Comparison of ENCODE assay signal across 9 cellular contexts in genomic region chr9:115117999-115118470, GRCh38. TPM values are rescaled to one million over a fixed set of nuclear protein-coding genes. Genes with fewer than 3 reads are reported as not detected.
A peak's percentile ranks its signal among the peaks of the same experiment; 100 is the strongest.
DNase-seq lines count a peak whose midpoint lies in the region; ATAC-seq, FAIRE-seq and TF ChIP-seq lines count a peak whose summit lies in the region.
"Had no signal": no experiment of that assay in that cellular context is flagged by ENCODE, and none has a peak within 500 bp of the region (broad histone marks: within the 10 kb centered on the region; RNA-seq: fewer than 3 reads in every experiment).

Gene TNC, minus strand, starts transcription at chr9:115118157. Its CDS starts 27,139 bp downstream, at chr9:115091018.

- no peak for FAIRE-seq in pancreas (lab: Jason Lieb, UNC)

- peaks cover 0 to 18% (median 0%) of the 10 kb centered on the region in 4 donors for H3K27me3 ChIP-seq in pancreas

- DNase-seq in HT1080 (ENCODE audit: low read depth) (peak; percentile 84), SW480 (ENCODE audit: low spot score) (peak; percentile 41), glutamatergic neuron (peak; percentile 56), pancreas (peak in 5 of 6 donors; percentile 19 to 60 (median 34)), KBM-7 (no peak), natural killer cell (no peak)

- H3K4me3 Mint-ChIP-seq in glutamatergic neuron (ENCODE audit: unreplicated experiment) = peak within 1 kb of the TSS; percentile 85
- H3K4me3 Mint-ChIP-seq in natural killer cell = no peak within 1 kb of the TSS

- ATAC-seq in pancreas (peak; percentile 57 to 78 (median 66)), GM21515 (IDR thresholded peaks at IDR 0.05; ENCODE audit: unreplicated experiment) (no peak), GM19452 (IDR thresholded peaks at IDR 0.05; ENCODE audit: unreplicated experiment) (no peak), natural killer cell (no peak)

- no peak within 1 kb of the TSS for H3K27ac ChIP-seq in pancreas

- TF ChIP-seq CTCF in glutamatergic neuron (IDR thresholded peaks at IDR 0.05; ENCODE audit: partially characterized antibody, unreplicated experiment) = no peak
- no peak for TF ChIP-seq CTCF in pancreas (IDR thresholded peaks at IDR 0.05)
- TF ChIP-seq CTCF in natural killer cell (IDR thresholded peaks at IDR 0.05) = no peak

- peaks cover 4% of the 10 kb centered on the region for H3K27me3 Mint-ChIP-seq in glutamatergic neuron (ENCODE audit: unreplicated experiment)
- H3K27me3 Mint-ChIP-seq in natural killer cell (ENCODE audit: low read depth in 2 of 2) = peaks cover 49 to 57% of the 10 kb centered on the region in 2 donors

- H3K27ac Mint-ChIP-seq in glutamatergic neuron (ENCODE audit: unreplicated experiment) = peak within 1 kb of the TSS; percentile 89
- no peak within 1 kb of the TSS for H3K27ac Mint-ChIP-seq in natural killer cell

- in situ Hi-C loops in KBM-7 (cut with MboI; ENCODE audit: low pct_unique_long_range_greater_than_20kb, low sequenced_read_pairs) = no loop called here

- WGBS in pancreas, 2 donors = 1% methylated on average over 26 to 29 of the region's 29 CpGs

- intact Hi-C loops in pancreas (cut with DNase I) = no loop called here
- intact Hi-C loops in natural killer cell (cut with micrococcal nuclease) = no loop called here

- peaks cover 0 to 10% (median 0%) of the 10 kb centered on the region in 3 donors for H3K4me1 ChIP-seq in pancreas

- H3K4me1 Mint-ChIP-seq in glutamatergic neuron (ENCODE audit: low read depth, unreplicated experiment) (peaks cover 7% of the 10 kb centered on the region), natural killer cell (no peaks in the 10 kb centered on the region)

- H3K4me3 ChIP-seq in pancreas = peak within 1 kb of the TSS in 2 of 4 donors; percentile 13 to 29

- H3K9me3 Mint-ChIP-seq in glutamatergic neuron (ENCODE audit: unreplicated experiment) (no peaks in the 10 kb centered on the region), natural killer cell (no peaks in the 10 kb centered on the region)

- H3K9me3 ChIP-seq in pancreas = no peaks in the 10 kb centered on the region

- peaks cover 3% of the 10 kb centered on the region for H3K36me3 Mint-ChIP-seq in glutamatergic neuron (ENCODE audit: unreplicated experiment)
- no peaks in the 10 kb centered on the region for H3K36me3 Mint-ChIP-seq in natural killer cell

- no peaks in the 10 kb centered on the region for H3K36me3 ChIP-seq in pancreas

RNA-seq across cellular contexts. Expression of gene TNC, which starts in this region (rescaled TPM):
- total RNA-seq in HT1080 (2014; rRNA removed; shearing (Covaris generic)) = 44.5 and 45.8 TPM in 2 replicates
- polyA plus RNA-seq in HT1080 (2015; cell fraction: cytosol; rRNA removed) = 15.7 and 18.1 TPM in 2 replicates
- 277 and 305 TPM in 2 replicates for polyA plus RNA-seq in HT1080 (2015; cell fraction: nucleus; rRNA removed)
- 34.5 TPM for total RNA-seq in glutamatergic neuron (ENCODE audit: unreplicated experiment)
- total RNA-seq in pancreas = 10 to 100 TPM in 1 of 6 donors, 1 to 10 TPM in 3, under 1 TPM in 2; 0.55 to 12.5 (median 1.6) TPM
- polyA plus RNA-seq in pancreas = 1 to 10 TPM in 1 of 2 donors, under 1 TPM in 1; 0.31 to 1.2 TPM
- total RNA-seq in natural killer cell = not detected
- total RNA-seq: NCI-H460 had no signal

Comparison
In these comparisons a context has a peak if more than half of its experiments do, and no peak if none do; other contexts are left out.
1. DNase-seq: peak in HT1080 (single experiment), SW480 (single experiment), glutamatergic neuron (single experiment) and pancreas (5 of 6); none in KBM-7 (single experiment) and natural killer cell (single experiment).
2. ATAC-seq: peak in pancreas (4 of 4); none in GM21515 (single experiment), GM19452 (single experiment) and natural killer cell (0 of 3).